ENCODE assay signal across 8 cellular contexts in the genomic region with DNA sequence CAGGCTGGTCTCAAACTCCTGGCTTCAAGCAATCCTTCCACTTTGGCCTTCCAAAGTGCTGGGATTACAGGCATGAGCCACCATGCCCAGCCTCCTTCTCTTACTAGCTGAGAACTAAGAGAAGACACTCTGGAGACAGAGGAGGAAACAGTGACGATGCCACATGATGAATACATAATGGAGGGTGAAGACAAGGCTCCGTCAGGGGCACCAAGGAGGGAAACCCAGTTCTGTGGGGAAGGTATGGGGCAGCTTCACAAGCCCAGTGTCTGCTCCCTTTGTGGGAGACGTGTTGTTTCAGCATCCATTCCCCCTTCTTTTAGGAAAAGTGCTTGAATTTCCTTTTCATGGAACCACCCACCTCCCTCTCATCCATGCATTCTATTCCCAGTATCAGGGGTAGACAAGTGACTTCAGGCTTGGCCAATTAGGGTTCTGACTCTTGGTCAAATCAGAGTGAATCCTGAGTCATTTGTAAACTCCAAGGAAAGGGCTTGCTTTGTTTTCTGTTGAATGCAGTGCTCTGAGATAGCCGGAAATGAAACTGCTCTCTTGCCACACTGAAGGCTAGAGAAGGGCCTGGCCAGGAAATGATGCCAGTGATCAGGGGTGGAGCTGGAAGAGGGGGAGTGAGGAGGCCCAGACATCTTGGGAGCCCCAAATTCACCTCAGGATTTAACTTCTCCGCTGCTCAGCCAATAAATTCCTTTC. TPM values are rescaled to one million over a fixed set of nuclear protein-coding genes. Genes with fewer than 3 reads are reported as not detected.
DNase-seq lines count a peak whose midpoint lies in the region; ATAC-seq lines count a peak whose summit lies in the region.

No MANE protein-coding gene starts in this region.

- no peaks in the 10 kb centered on the region for H3K36me3 ChIP-seq in CD4-positive, CD25-positive, alpha-beta regulatory T cell (ENCODE audit: control insufficient read depth, insufficient read depth, low read length)

- DNase-seq in CD4-positive, CD25-positive, alpha-beta regulatory T cell: peak; percentile 23 to 88 (median 41)
- DNase-seq in activated CD4-positive, CD25-positive, alpha-beta regulatory T cell treated with anti-CD3 and anti-CD28 coated beads, Interleukin-2, amount 50 U/mL, for 16 hours (ENCODE audit: low read depth, low spot score): peak; percentile 30
- DNase-seq in naive thymus-derived CD8-positive, alpha-beta T cell: peak in 7 of 10 donors; percentile 23 to 49 (median 27)
- DNase-seq in SHP77 (lab: John Stamatoyannopoulos, UW) (no peak), NCI-H1436 treated with DMSO at 0.1 percent for 48 hours (lab: John Stamatoyannopoulos, UW) (no peak)

- H3K4me3 ChIP-seq in CD4-positive, CD25-positive, alpha-beta regulatory T cell (ENCODE audit: low read depth, low read length): peak overlapping the region; percentile 79

- H3K4me3 Mint-ChIP-seq in CD4-positive, CD25-positive, alpha-beta regulatory T cell: peak overlapping the region; percentile 48 to 86 (median 74)
- peak overlapping the region; percentile 68 for H3K4me3 Mint-ChIP-seq in dendritic cell treated with granulocyte-macrophage colony-stimulating factor and Interleukin-4, amounts not matched to agents 40 ng/mL and 50 ng/mL, for 4 days
- H3K4me3 Mint-ChIP-seq in naive thymus-derived CD8-positive, alpha-beta T cell: peak overlapping the region; percentile 42 to 80 (median 70)

- ATAC-seq in CD4-positive, CD25-positive, alpha-beta regulatory T cell (ENCODE audit: low read depth in 2 of 2): peak; percentile 81 to 87
- ATAC-seq in GM19452 (IDR thresholded peaks at IDR 0.05; ENCODE audit: unreplicated experiment): peak; percentile 89
- peak; percentile 81 for ATAC-seq in HG03558 (IDR thresholded peaks at IDR 0.05; ENCODE audit: extremely low read depth, unreplicated experiment)
- ATAC-seq in naive thymus-derived CD8-positive, alpha-beta T cell: peak; percentile 81 to 85

- intact Hi-C loops in dendritic cell treated with granulocyte-macrophage colony-stimulating factor and Interleukin-4, amounts not matched to agents 40 ng/mL and 50 ng/mL, for 4 days (cut with micrococcal nuclease): loop anchor here (2.0 kb wide), 1 partner anchor 33 kb away; a partner anchor contains a TSS

- peak overlapping the region; percentile 82 for H3K27ac ChIP-seq in CD4-positive, CD25-positive, alpha-beta regulatory T cell (ENCODE audit: insufficient read depth, low read length, poor library complexity, severe bottlenecking)

- POLR2A ChIA-PET in naive thymus-derived CD8-positive, alpha-beta T cell (lab: Charles Lee): interaction anchor here (0.7 to 3.0 kb wide), 8 partner anchors 8 to 64 kb away, joined by 3 to 32 read pairs (median 5); a partner anchor contains a TSS

- H3K27ac Mint-ChIP-seq in CD4-positive, CD25-positive, alpha-beta regulatory T cell: peak overlapping the region; percentile 97 to 98 (median 97)
- peak overlapping the region; percentile 94 for H3K27ac Mint-ChIP-seq in dendritic cell treated with granulocyte-macrophage colony-stimulating factor and Interleukin-4, amounts not matched to agents 40 ng/mL and 50 ng/mL, for 4 days
- H3K27ac Mint-ChIP-seq in naive thymus-derived CD8-positive, alpha-beta T cell: peak overlapping the region; percentile 85 to 97 (median 94)

- no peaks in the 10 kb centered on the region for H3K27me3 Mint-ChIP-seq in CD4-positive, CD25-positive, alpha-beta regulatory T cell
- no peaks in the 10 kb centered on the region for H3K27me3 Mint-ChIP-seq in dendritic cell treated with granulocyte-macrophage colony-stimulating factor and Interleukin-4, amounts not matched to agents 40 ng/mL and 50 ng/mL, for 4 days
- no peaks in the 10 kb centered on the region for H3K27me3 Mint-ChIP-seq in naive thymus-derived CD8-positive, alpha-beta T cell

- no peaks in the 10 kb centered on the region for H3K9me3 ChIP-seq in CD4-positive, CD25-positive, alpha-beta regulatory T cell (ENCODE audit: control insufficient read depth in 2 of 2, low read length in 2 of 2)

- peaks cover 20 to 52% (median 37%) of the 10 kb centered on the region in 4 donors for H3K4me1 Mint-ChIP-seq in CD4-positive, CD25-positive, alpha-beta regulatory T cell
- peaks cover 80% of the 10 kb centered on the region for H3K4me1 Mint-ChIP-seq in dendritic cell treated with granulocyte-macrophage colony-stimulating factor and Interleukin-4, amounts not matched to agents 40 ng/mL and 50 ng/mL, for 4 days (ENCODE audit: low read depth)
- H3K4me1 Mint-ChIP-seq in naive thymus-derived CD8-positive, alpha-beta T cell: peaks cover 28 to 57% (median 49%) of the 10 kb centered on the region in 4 donors

- H3K36me3 Mint-ChIP-seq in CD4-positive, CD25-positive, alpha-beta regulatory T cell: peaks cover 3% of the 10 kb centered on the region
- H3K36me3 Mint-ChIP-seq in dendritic cell treated with granulocyte-macrophage colony-stimulating factor and Interleukin-4, amounts not matched to agents 40 ng/mL and 50 ng/mL, for 4 days (ENCODE audit: low read depth): peaks cover 47% of the 10 kb centered on the region
- H3K36me3 Mint-ChIP-seq in naive thymus-derived CD8-positive, alpha-beta T cell: peaks cover 0 to 3% (median 2%) of the 10 kb centered on the region in 3 donors

- no peaks in the 10 kb centered on the region for H3K9me3 Mint-ChIP-seq in CD4-positive, CD25-positive, alpha-beta regulatory T cell
- H3K9me3 Mint-ChIP-seq in dendritic cell treated with granulocyte-macrophage colony-stimulating factor and Interleukin-4, amounts not matched to agents 40 ng/mL and 50 ng/mL, for 4 days: no peaks in the 10 kb centered on the region
- no peaks in the 10 kb centered on the region for H3K9me3 Mint-ChIP-seq in naive thymus-derived CD8-positive, alpha-beta T cell

- H3K4me1 ChIP-seq in CD4-positive, CD25-positive, alpha-beta regulatory T cell (ENCODE audit: control insufficient read depth, insufficient read depth, low read length, poor library complexity, severe bottlenecking): peaks cover 30% of the 10 kb centered on the region

- no peaks in the 10 kb centered on the region for H3K27me3 ChIP-seq in CD4-positive, CD25-positive, alpha-beta regulatory T cell (ENCODE audit: control insufficient read depth, insufficient read depth, low read length)

RNA-seq across cellular contexts. Expression of a gene that starts 23.7 kb away (rescaled TPM):
- total RNA-seq in CD4-positive, CD25-positive, alpha-beta regulatory T cell: 54.3 TPM
- polyA plus RNA-seq in CD4-positive, CD25-positive, alpha-beta regulatory T cell: 10 to 100 TPM; 27.6 to 40.4 (median 37.4) TPM
- 10 to 100 TPM; 32.2 to 39.5 TPM for total RNA-seq in naive thymus-derived CD8-positive, alpha-beta T cell
- 10 to 100 TPM; 22.1 to 35.7 (median 22.3) TPM for polyA plus RNA-seq in naive thymus-derived CD8-positive, alpha-beta T cell

RNA-seq across cellular contexts. Expression of a gene that starts 24.0 kb away (rescaled TPM):
- 60.3 TPM for total RNA-seq in CD4-positive, CD25-positive, alpha-beta regulatory T cell
- 100 to 1,000 TPM in 1 of 4 donors, 10 to 100 TPM in 3; 83.0 to 102 (median 94.7) TPM for polyA plus RNA-seq in CD4-positive, CD25-positive, alpha-beta regulatory T cell
- 10 to 100 TPM; 86.3 to 88.6 TPM for total RNA-seq in naive thymus-derived CD8-positive, alpha-beta T cell
- 100 to 1,000 TPM in 1 of 3 donors, 10 to 100 TPM in 2; 85.5 to 106 (median 95.2) TPM for polyA plus RNA-seq in naive thymus-derived CD8-positive, alpha-beta T cell

RNA-seq across cellular contexts. Expression of a gene that starts 33.4 kb away (rescaled TPM):
- total RNA-seq in CD4-positive, CD25-positive, alpha-beta regulatory T cell: 97.2 TPM
- 100 to 1,000 TPM; 177 to 208 (median 197) TPM for polyA plus RNA-seq in CD4-positive, CD25-positive, alpha-beta regulatory T cell
- 10 to 100 TPM; 87.5 to 99.3 TPM for total RNA-seq in naive thymus-derived CD8-positive, alpha-beta T cell
- 100 to 1,000 TPM; 114 to 143 (median 137) TPM for polyA plus RNA-seq in naive thymus-derived CD8-positive, alpha-beta T cell

Comparison
In these comparisons a context has a peak if more than half of its experiments do, and no peak if none do; other contexts are left out.
1. DNase-seq: peak in CD4-positive, CD25-positive, alpha-beta regulatory T cell (3 of 3), activated CD4-positive, CD25-positive, alpha-beta regulatory T cell treated with anti-CD3 and anti-CD28 coated beads, Interleukin-2, amount 50 U/mL, for 16 hours (single experiment) and naive thymus-derived CD8-positive, alpha-beta T cell (7 of 10); none in SHP77 (0 of 2) and NCI-H1436 treated with DMSO at 0.1 percent for 48 hours (single experiment).
2. Peak in every context shown above with its lines, with median percentiles within 50 percentile points of each other: ATAC-seq, H3K27ac Mint-ChIP-seq and H3K4me3 Mint-ChIP-seq.